13 cellular contexts compared by ENCODE assay signal in genomic region chr17:73697872-73698271, GRCh38. TPM values are rescaled to one million over a fixed set of nuclear protein-coding genes. Genes with fewer than 3 reads are reported as not detected.
DNase-seq lines count a peak whose midpoint lies in the region; ATAC-seq and TF ChIP-seq lines count a peak whose summit lies in the region.
"Had no signal": no experiment of that assay in that cellular context is flagged by ENCODE, and none has a peak within 500 bp of the region (broad histone marks: within the 10 kb centered on the region; RNA-seq: fewer than 3 reads in every experiment).

No MANE protein-coding gene starts in this region.

- CTCF ChIA-PET in WTC11 (lab: Charles Lee), result interaction anchor here (0.6 kb wide), 1 partner anchor 9 kb away, joined by 3 read pairs; no protein-coding TSS in a partner anchor

- H3K4me2 ChIP-seq in neuronal stem cell (ENCODE audit: insufficient read depth, low read length, poor library complexity, severe bottlenecking), result no peak overlapping the region

- H2AK5ac ChIP-seq in neuronal stem cell (ENCODE audit: low read depth, low read length), result no peak overlapping the region

- DNase-seq in NCI-H2196 (lab: John Stamatoyannopoulos, UW; ENCODE audit: unreplicated experiment) (peak; percentile 41), NCI-H2196 treated with DMSO at 0.1 percent for 48 hours (lab: John Stamatoyannopoulos, UW; ENCODE audit: unreplicated experiment) (no peak), NCI-H2029 (lab: John Stamatoyannopoulos, UW) (peak; percentile 65), WTC11 (ENCODE audit: low spot score) (peak; percentile 43), neuronal stem cell (ENCODE audit: low spot score) (no peak), HCEC 1CT (no peak), NAMALWA (ENCODE audit: low spot score) (no peak)
- DNase-seq: activated naive CD4-positive, alpha-beta T cell; Right ventricle myocardium superior had no signal

- no peak overlapping the region for H3K4me3 ChIP-seq in neuronal stem cell (ENCODE audit: low read length in 2 of 2)
- H3K4me3 ChIP-seq: esophagus muscularis mucosa, thoracic aorta had no signal

- no peak overlapping the region for H3K4me3 Mint-ChIP-seq in WTC11

- H2BK12ac ChIP-seq in neuronal stem cell (ENCODE audit: low read length), result no peak overlapping the region

- peaks cover 0 to 8% of the 10 kb centered on the region in 2 donors for H3K4me1 ChIP-seq in neuronal stem cell (ENCODE audit: control insufficient read depth in 2 of 2, insufficient read depth in 1 of 2, low read depth in 1 of 2, low read length in 2 of 2)
- H3K4me1 ChIP-seq: esophagus muscularis mucosa had no signal

- no peak overlapping the region for H3K9ac ChIP-seq in neuronal stem cell (ENCODE audit: low read depth, low read length, poor library complexity)

- no peak overlapping the region for H3K4ac ChIP-seq in neuronal stem cell (ENCODE audit: low read length)

- H3K18ac ChIP-seq in neuronal stem cell (ENCODE audit: low read length), result no peak overlapping the region

- H3K79me1 ChIP-seq in neuronal stem cell (ENCODE audit: low read depth, low read length), result no peaks in the 10 kb centered on the region

- H3K4me1 Mint-ChIP-seq in WTC11, result peaks cover 5% of the 10 kb centered on the region

- no peaks in the 10 kb centered on the region; the same call in 1 of the 2 replicates for H3K36me3 Mint-ChIP-seq in WTC11

- no peak overlapping the region for H2AFZ ChIP-seq in neuronal stem cell (ENCODE audit: low read length)

- H2BK15ac ChIP-seq in neuronal stem cell (ENCODE audit: low read length), result peak overlapping the region; percentile 12

- H2BK120ac ChIP-seq in neuronal stem cell (ENCODE audit: low read depth, low read length), result no peak overlapping the region

- no peak overlapping the region for H3K27ac ChIP-seq in neuronal stem cell (replicated peaks; ENCODE audit: low read length)
- H3K27ac ChIP-seq: esophagus muscularis mucosa, thoracic aorta had no signal

- ATAC-seq in WTC11 (peak; percentile 90), HG03342 (IDR thresholded peaks at IDR 0.05; ENCODE audit: unreplicated experiment) (no peak)
- ATAC-seq: activated CD4-positive, CD25-positive, alpha-beta regulatory T cell treated with anti-CD3 and anti-CD28 coated beads, Interleukin-2, amount 50 U/mL, for 24 hours had no signal

- no peak for TF ChIP-seq CTCF in WTC11 (IDR thresholded peaks at IDR 0.05)

- H3K9me3 ChIP-seq in neuronal stem cell (replicated peaks in 1 of 2; ENCODE audit: control insufficient read depth in 2 of 2, insufficient read depth in 1 of 2, low read depth in 1 of 2, low read length in 2 of 2), result peaks cover 0 to 7% of the 10 kb centered on the region in 2 donors
- H3K9me3 ChIP-seq: esophagus muscularis mucosa, thoracic aorta had no signal

- H4K91ac ChIP-seq in neuronal stem cell (ENCODE audit: low read depth, low read length, poor library complexity), result no peak overlapping the region

- H3K9me3 Mint-ChIP-seq in WTC11, result peaks cover 26% of the 10 kb centered on the region

- no peak overlapping the region for H3K14ac ChIP-seq in neuronal stem cell (ENCODE audit: low read length)

- POLR2A ChIA-PET in WTC11 (lab: Charles Lee), result no interaction called here

- H3K36me3 ChIP-seq in neuronal stem cell (replicated peaks in 1 of 2; ENCODE audit: control insufficient read depth in 2 of 2, insufficient read depth in 2 of 2, low read length in 2 of 2), result no peaks in the 10 kb centered on the region
- H3K36me3 ChIP-seq: esophagus muscularis mucosa, thoracic aorta had no signal

- no peak overlapping the region for H3K27ac Mint-ChIP-seq in WTC11

- H3K27me3 ChIP-seq in neuronal stem cell (ENCODE audit: control insufficient read depth in 3 of 3, insufficient read depth in 3 of 3, low read depth in 1 of 3, low read length in 3 of 3), result peaks cover 0 to 8% (median 0%) of the 10 kb centered on the region in 3 experiments

- H2BK5ac ChIP-seq in neuronal stem cell (ENCODE audit: low read length), result no peak overlapping the region

- H3K23ac ChIP-seq in neuronal stem cell (ENCODE audit: low read depth, low read length, poor library complexity), result no peak overlapping the region

- no peak overlapping the region for H4K8ac ChIP-seq in neuronal stem cell (ENCODE audit: low read depth, low read length)

- H3K27me3 Mint-ChIP-seq in WTC11 (ENCODE audit: low read depth), result no peaks in the 10 kb centered on the region; the same call in 1 of the 2 replicates

- no CpG with 5 or more reads among the region's 5 CpGs for WGBS in neuronal stem cell (ENCODE audit: extremely low coverage in 2 of 2, insufficient read length in 2 of 2, insufficient replicate concordance in 1 of 2), 2 donors

TF ChIP-seq in WTC11, 78 proteins besides CTCF, POLR2A, EP300 and RAD21:
- TF ChIP-seq FOXP1 (CRISPR knock-in tag; IDR thresholded peaks at IDR 0.05; ENCODE audit: borderline replicate concordance), result no peak
- TF ChIP-seq SP1 (CRISPR knock-in tag; conservative IDR thresholded peaks at IDR 0.05), result no peak
- TF ChIP-seq EMX1 (CRISPR knock-in tag; IDR thresholded peaks at IDR 0.05), result no peak
- no peak for TF ChIP-seq MXD4 (CRISPR knock-in tag; IDR thresholded peaks at IDR 0.05; ENCODE audit: borderline replicate concordance)
- no peak for TF ChIP-seq AFF4 (CRISPR knock-in tag; IDR thresholded peaks at IDR 0.05; ENCODE audit: borderline replicate concordance)

RNA-seq across cellular contexts. Expression of gene SDK2, which starts 53.6 kb away (rescaled TPM):
- 13.5 to 14.8 TPM (median 14.3 TPM) in 3 replicates for total RNA-seq in WTC11 (2021)
- polyA plus RNA-seq in neuronal stem cell (2013, experiment 1 of 2), result 31.6 TPM
- polyA plus RNA-seq in neuronal stem cell (2013, experiment 2 of 2), result 34.6 TPM

Comparison
In these comparisons a context has a peak if more than half of its experiments do, and no peak if none do; other contexts are left out.
1. DNase-seq: peak in NCI-H2196 (single experiment), NCI-H2029 (single experiment) and WTC11 (single experiment); none in NCI-H2196 treated with DMSO at 0.1 percent for 48 hours (single experiment), neuronal stem cell (single experiment), HCEC 1CT (single experiment) and NAMALWA (single experiment).